In the genomic region with DNA sequence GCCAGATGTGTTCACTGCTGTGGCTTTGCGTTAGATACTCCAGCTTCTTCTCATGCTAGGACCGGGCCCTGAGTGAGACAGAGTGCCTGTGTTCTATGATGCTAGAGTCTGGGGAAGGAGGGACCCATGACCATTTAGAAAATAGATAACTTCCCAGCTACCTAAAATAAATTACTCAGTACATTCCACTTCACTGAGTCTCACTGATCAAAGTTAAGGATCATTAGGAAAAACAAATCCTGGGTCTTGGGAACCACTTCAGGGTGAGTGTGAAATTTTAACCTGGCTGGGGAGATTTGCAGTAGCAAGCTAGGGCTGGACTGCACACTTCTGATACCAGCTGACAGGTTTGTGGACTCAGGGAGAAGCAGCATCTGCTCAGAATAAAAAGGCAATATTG, we compare ENCODE assay signal across 20 cellular contexts.
"Had no signal": no experiment of that assay in that cellular context is flagged by ENCODE, and none has a peak within 500 bp of the region (broad histone marks: within the 10 kb centered on the region; RNA-seq: fewer than 3 reads in every experiment).

No MANE protein-coding gene starts in this region.

- H3K4me1 ChIP-seq: colonic mucosa, lower lobe of right lung, parathyroid adenoma, right atrium auricular region, sigmoid colon had no signal

- H3K27ac ChIP-seq: cardiac muscle cell, colonic mucosa, lower lobe of right lung, neural progenitor cell, parathyroid adenoma, right atrium auricular region, sigmoid colon, thoracic aorta, tibial nerve, upper lobe of left lung had no signal

- DNase-seq: colonic mucosa; dermis blood vessel endothelial cell; effector memory CD8-positive, alpha-beta T cell; left colon; left ventricle myocardium superior; lower lobe of right lung; naive B cell; nucleus accumbens; sigmoid colon; stimulated activated CD4-positive, alpha-beta T cell treated with anti-CD3 and anti-CD28 coated beads, Interleukin-4, amount 100 ng/mL, for 4 hours; stimulated activated naive CD8-positive, alpha-beta T cell treated with anti-CD3 and anti-CD28 coated beads, Interleukin-15, Interleukin-2, amounts not matched to agents 100 U/mL and 50 U/mL, for 24 hours; upper lobe of left lung had no signal

- H3K27me3 ChIP-seq: colonic mucosa, neural progenitor cell, right atrium auricular region, tibial nerve, upper lobe of left lung had no signal

- H3K36me3 ChIP-seq: cardiac muscle cell, colonic mucosa, lower lobe of right lung, neural progenitor cell, right atrium auricular region, sigmoid colon, thoracic aorta, tibial nerve, upper lobe of left lung had no signal

- H3K9me3 ChIP-seq: colonic mucosa, lower lobe of right lung, sigmoid colon, thoracic aorta, upper lobe of left lung had no signal

- H3K4me3 ChIP-seq: cardiac muscle cell, colonic mucosa, lower lobe of right lung, neural progenitor cell, right atrium auricular region, sigmoid colon, thoracic aorta, tibial nerve, upper lobe of left lung had no signal

- ATAC-seq: effector memory CD8-positive, alpha-beta T cell; left colon; left ventricle myocardium superior; lower lobe of right lung; natural killer cell treated with Interleukin-12 subunit alpha and Interleukin-12 subunit beta and Interleukin-15 and Interleukin-18, amount 100 ng/mL, for 72 hours; stimulated activated memory B cell treated with anti-CD40 and anti-IgM and Interleukin-4, amounts not matched to agents 10 μg/mL and 1 μg/mL and 100 μg/mL, for 72 hours; stimulated activated naive CD8-positive, alpha-beta T cell treated with anti-CD3 and anti-CD28 coated beads, Interleukin-15, Interleukin-2, amounts not matched to agents 100 U/mL and 50 U/mL, for 24 hours had no signal
